Comparison of ENCODE assay signal across 8 cellular contexts in genomic region chr17:77322284-77322533, GRCh38.
DNase-seq lines count a peak whose midpoint lies in the region; ATAC-seq and TF ChIP-seq lines count a peak whose summit lies in the region.

No MANE protein-coding gene starts in this region.

- no peak for TF ChIP-seq CTCF in foreskin fibroblast (IDR thresholded peaks at IDR 0.05; ENCODE audit: low read depth, low read length)

- peak; percentile 45 for DNase-seq in ELR (ENCODE audit: low read depth)
- DNase-seq in SJSA1 (ENCODE audit: low read depth in 1 of 2, low spot score in 2 of 2), result no peak
- peak in 1 of 2 donors; percentile 47 for DNase-seq in foreskin fibroblast
- no peak for DNase-seq in NCI-H526 treated with DMSO at 0.1 percent for 48 hours (lab: John Stamatoyannopoulos, UW)
- DNase-seq in stimulated activated CD4-positive, alpha-beta T cell treated with anti-CD3 and anti-CD28 coated beads, Interleukin-4, amount 100 ng/mL, for 4 hours, result no peak
- no peak for DNase-seq in NCI-H1694 treated with DMSO at 0.1 percent for 48 hours (lab: John Stamatoyannopoulos, UW)

- H3K36me3 ChIP-seq in SJSA1, result peaks cover 42% of the 10 kb centered on the region

- peak overlapping the region; percentile 49 for H3K4me3 ChIP-seq in SJSA1
- H3K4me3 ChIP-seq in foreskin fibroblast (ENCODE audit: low read depth in 1 of 2, low read length in 2 of 2), result peak overlapping the region; percentile 48 to 79
- H3K4me3 ChIP-seq in skin epidermis, result peak overlapping the region in 6 of 7 experiments; percentile 9 to 57 (median 40)

- no peaks in the 10 kb centered on the region for H3K9me3 ChIP-seq in SJSA1 (replicated peaks)

- no peak for ATAC-seq in GM21423 (IDR thresholded peaks at IDR 0.05; ENCODE audit: unreplicated experiment)

- H3K27me3 ChIP-seq in SJSA1 (replicated peaks), result no peaks in the 10 kb centered on the region

- peak overlapping the region; percentile 92 for H3K27ac ChIP-seq in SJSA1
- peak overlapping the region; percentile 59 to 97 (median 88) for H3K27ac ChIP-seq in skin epidermis

- H3K4me1 ChIP-seq in SJSA1 (replicated peaks), result peaks cover 71% of the 10 kb centered on the region
